ENCODE assay signal across 8 cellular contexts in genomic region chr10:103884681-103885139, GRCh38. TPM values are rescaled to one million over a fixed set of nuclear protein-coding genes. Genes with fewer than 3 reads are reported as not detected.
DNase-seq lines count a peak whose midpoint lies in the region; ATAC-seq and TF ChIP-seq lines count a peak whose summit lies in the region.

No MANE protein-coding gene starts in this region.

- peaks cover 10 to 17% of the 10 kb centered on the region in 2 donors for H3K4me1 Mint-ChIP-seq in natural killer cell
- peaks cover 8 to 11% of the 10 kb centered on the region in 2 donors for H3K4me1 Mint-ChIP-seq in natural killer cell treated with Interleukin-12 subunit alpha and Interleukin-12 subunit beta and Interleukin-15 and Interleukin-18, amount 100 ng/mL, for 72 hours (ENCODE audit: low read depth in 2 of 2)

- in situ Hi-C loops in KBM-7 (cut with MboI; ENCODE audit: low pct_unique_long_range_greater_than_20kb, low sequenced_read_pairs): no loop called here

- H3K9me3 ChIP-seq in left lung (no peaks in the 10 kb centered on the region), aorta (ENCODE audit: control insufficient read depth, low read length) (no peaks in the 10 kb centered on the region)

- no peak overlapping the region for H3K4me3 Mint-ChIP-seq in natural killer cell
- H3K4me3 Mint-ChIP-seq in natural killer cell treated with Interleukin-12 subunit alpha and Interleukin-12 subunit beta and Interleukin-15 and Interleukin-18, amount 100 ng/mL, for 72 hours: no peak overlapping the region

- H3K27me3 ChIP-seq in left lung (no peaks in the 10 kb centered on the region), aorta (ENCODE audit: control insufficient read depth in 1 of 2, insufficient read depth in 2 of 2, low read length in 1 of 2) (no peaks in the 10 kb centered on the region)

- H3K36me3 ChIP-seq in left lung (peaks cover 0 to 76% of the 10 kb centered on the region in 2 donors), aorta (ENCODE audit: control insufficient read depth in 1 of 2, insufficient read depth in 2 of 2, low read length in 1 of 2) (peaks cover 0 to 7% of the 10 kb centered on the region in 2 donors)

- no peaks in the 10 kb centered on the region for H3K9me3 Mint-ChIP-seq in natural killer cell
- H3K9me3 Mint-ChIP-seq in natural killer cell treated with Interleukin-12 subunit alpha and Interleukin-12 subunit beta and Interleukin-15 and Interleukin-18, amount 100 ng/mL, for 72 hours: no peaks in the 10 kb centered on the region

- peak in 2 of 3 donors; percentile 37 to 54 for ATAC-seq in natural killer cell
- ATAC-seq in natural killer cell treated with Interleukin-12 subunit alpha and Interleukin-12 subunit beta and Interleukin-15 and Interleukin-18, amount 100 ng/mL, for 72 hours: no peak
- peak; percentile 81 for ATAC-seq in left lung
- peak; percentile 56 for ATAC-seq in aorta (ENCODE audit: low FRiP score)
- ATAC-seq in HG02840 (IDR thresholded peaks at IDR 0.05; ENCODE audit: low FRiP score, unreplicated experiment): no peak

- peak overlapping the region in 1 of 2 donors; percentile 58 for H3K27ac Mint-ChIP-seq in natural killer cell
- no peak overlapping the region for H3K27ac Mint-ChIP-seq in natural killer cell treated with Interleukin-12 subunit alpha and Interleukin-12 subunit beta and Interleukin-15 and Interleukin-18, amount 100 ng/mL, for 72 hours

- H3K4me1 ChIP-seq in left lung (peaks cover 6 to 21% of the 10 kb centered on the region in 2 donors), aorta (ENCODE audit: control insufficient read depth in 1 of 2, insufficient read depth in 2 of 2, low read length in 2 of 2) (peaks cover 3 to 4% of the 10 kb centered on the region in 2 donors)

- intact Hi-C loops in natural killer cell (cut with micrococcal nuclease): loop anchor here (1.0 kb wide), 1 partner anchor 171 kb away; no protein-coding TSS in a partner anchor
- intact Hi-C loops in left lung (cut with DNase I): loop anchor here in 1 of 2 donors (10.0 kb wide), 1 partner anchor 330 kb away; no protein-coding TSS in a partner anchor
- intact Hi-C loops in aorta (cut with DNase I): loop anchor here (5.0 to 10.0 kb wide), 4 partner anchors 83 to 328 kb away; partner anchors contain the start of genes SLK (in 2 of the 2) and SFR1 (in 1 of the 2)

- H3K4me3 ChIP-seq in choroid plexus epithelial cell (ENCODE audit: low read depth, low read length) (no peak overlapping the region), left lung (no peak overlapping the region), aorta (ENCODE audit: low read length in 2 of 2) (no peak overlapping the region)

- 80 to 91% methylated on average over 3 of the region's 3 CpGs for WGBS in aorta, 2 donors

- TF ChIP-seq CTCF in natural killer cell (IDR thresholded peaks at IDR 0.05) (peak; percentile 57), choroid plexus epithelial cell (conservative IDR thresholded peaks at IDR 0.05; ENCODE audit: low read depth, low read length) (peak; percentile 79), left lung (IDR thresholded peaks at IDR 0.05) (peak; percentile 61 to 79)

- no peak overlapping the region for H3K27ac ChIP-seq in left lung
- H3K27ac ChIP-seq in aorta (ENCODE audit: low read depth in 1 of 2, low read length in 2 of 2): peak overlapping the region; percentile 58 to 84

- peaks cover 10% of the 10 kb centered on the region for H3K36me3 Mint-ChIP-seq in natural killer cell
- no peaks in the 10 kb centered on the region for H3K36me3 Mint-ChIP-seq in natural killer cell treated with Interleukin-12 subunit alpha and Interleukin-12 subunit beta and Interleukin-15 and Interleukin-18, amount 100 ng/mL, for 72 hours

- no peaks in the 10 kb centered on the region for H3K27me3 Mint-ChIP-seq in natural killer cell (ENCODE audit: low read depth in 2 of 2)
- no peaks in the 10 kb centered on the region for H3K27me3 Mint-ChIP-seq in natural killer cell treated with Interleukin-12 subunit alpha and Interleukin-12 subunit beta and Interleukin-15 and Interleukin-18, amount 100 ng/mL, for 72 hours

- no peak for DNase-seq in natural killer cell
- no peak for DNase-seq in natural killer cell treated with Interleukin-12 subunit alpha and Interleukin-12 subunit beta and Interleukin-15 and Interleukin-18, amount 100 ng/mL, for 72 hours (ENCODE audit: low spot score)
- DNase-seq in KBM-7: peak; percentile 77
- DNase-seq in OCI-M1 (lab: John Stamatoyannopoulos, UW): peak; percentile 75
- DNase-seq in choroid plexus epithelial cell (ENCODE audit: low read depth): peak; percentile 73
- DNase-seq in left lung: no peak
- no peak for DNase-seq in aorta

RNA-seq across cellular contexts. Expression of gene SH3PXD2A, which starts 29.3 kb away (rescaled TPM):
- total RNA-seq in natural killer cell (1 to 10 TPM; 3.3 to 7.0 (median 4.9) TPM), left lung (10 to 100 TPM; 44.8 to 90.7 TPM), aorta (10 to 100 TPM; 55.9 to 69.1 TPM)
- total RNA-seq in natural killer cell treated with Interleukin-12 subunit alpha and Interleukin-12 subunit beta and Interleukin-15 and Interleukin-18, amount 100 ng/mL, for 72 hours: 1 to 10 TPM; 3.4 to 7.6 TPM
- 10 to 100 TPM; 18.7 to 29.1 TPM for polyA plus RNA-seq in aorta

RNA-seq across cellular contexts. Expression of gene STN1, which starts 33.3 kb away (rescaled TPM):
- total RNA-seq in natural killer cell (10 to 100 TPM; 31.7 to 53.4 (median 34.0) TPM), left lung (10 to 100 TPM; 44.8 to 62.8 TPM), aorta (10 to 100 TPM; 20.3 to 24.2 TPM)
- total RNA-seq in natural killer cell treated with Interleukin-12 subunit alpha and Interleukin-12 subunit beta and Interleukin-15 and Interleukin-18, amount 100 ng/mL, for 72 hours: 10 to 100 TPM; 11.4 to 14.5 TPM
- 10 to 100 TPM; 16.9 to 20.8 TPM for polyA plus RNA-seq in aorta

Comparison
In these comparisons a context has a peak if more than half of its experiments do, and no peak if none do; other contexts are left out.
1. ATAC-seq: peak in natural killer cell (2 of 3), left lung (single experiment) and aorta (single experiment); none in natural killer cell treated with Interleukin-12 subunit alpha and Interleukin-12 subunit beta and Interleukin-15 and Interleukin-18, amount 100 ng/mL, for 72 hours (0 of 2) and HG02840 (single experiment).
2. DNase-seq: peak in KBM-7 (single experiment), OCI-M1 (single experiment) and choroid plexus epithelial cell (single experiment); none in natural killer cell (single experiment), natural killer cell treated with Interleukin-12 subunit alpha and Interleukin-12 subunit beta and Interleukin-15 and Interleukin-18, amount 100 ng/mL, for 72 hours (single experiment), left lung (0 of 2) and aorta (0 of 2).
3. H3K27ac ChIP-seq: peak in aorta (2 of 2); none in left lung (0 of 2).
4. RNA of gene SH3PXD2A, which starts 29.3 kb away (total RNA-seq): 44.8 to 90.7 TPM in left lung and 55.9 to 69.1 TPM in aorta; 3.4 to 7.6 TPM in natural killer cell treated with Interleukin-12 subunit alpha and Interleukin-12 subunit beta and Interleukin-15 and Interleukin-18, amount 100 ng/mL, for 72 hours and 3.3 to 7.0 TPM in natural killer cell; every median in the first group is over 4 times any median in the second.
5. Peak in every context shown above with its lines, with median percentiles within 50 percentile points of each other: CTCF ChIP-seq.